In genomic region chr15:26087881-26088280, GRCh38 we compare ENCODE assay signal across 21 cellular contexts.
DNase-seq lines count a peak whose midpoint lies in the region; ATAC-seq, FAIRE-seq and TF ChIP-seq lines count a peak whose summit lies in the region.
"Had no signal": no experiment of that assay in that cellular context is flagged by ENCODE, and none has a peak within 500 bp of the region (broad histone marks: within the 10 kb centered on the region; RNA-seq: fewer than 3 reads in every experiment).

No MANE protein-coding gene starts in this region.

- H3K4me3 Mint-ChIP-seq in MCF 10A (ENCODE audit: unreplicated experiment): no peak overlapping the region
- H3K4me3 Mint-ChIP-seq in astrocyte (ENCODE audit: unreplicated experiment): no peak overlapping the region
- H3K4me3 Mint-ChIP-seq in type B pancreatic cell: no peak overlapping the region
- H3K4me3 Mint-ChIP-seq: IgD-negative memory B cell had no signal

- POLR2A ChIA-PET in MCF 10A (lab: Yijun Ruan, JAX): interaction anchor here (1.0 kb wide), 1 partner anchor 11 kb away, joined by 5 read pairs; no protein-coding TSS in a partner anchor

- H3K4me1 ChIP-seq in breast epithelium (no peaks in the 10 kb centered on the region), astrocyte (ENCODE audit: insufficient read depth, low read length) (peaks cover 17% of the 10 kb centered on the region), foreskin keratinocyte (peaks cover 8% of the 10 kb centered on the region), gastrocnemius medialis (no peaks in the 10 kb centered on the region)

- no peak for DNase-seq in MCF 10A (ENCODE audit: unreplicated experiment)
- DNase-seq in breast epithelium (ENCODE audit: low spot score in 2 of 2): no peak
- peak; percentile 10 for DNase-seq in astrocyte (ENCODE audit: low read depth)
- no peak for DNase-seq in foreskin keratinocyte
- DNase-seq in type B pancreatic cell (ENCODE audit: extremely low spot score, unreplicated experiment): no peak
- no peak for DNase-seq in mucosa of gallbladder (ENCODE audit: low spot score)
- no peak for DNase-seq in gastrocnemius medialis
- DNase-seq: C1 segment of cervical spinal cord, COR-L47, DMS153, NCI-H146, NCI-H2081 treated with DMSO at 0.1 percent for 48 hours, NCI-H2227 treated with DMSO at 0.1 percent for 48 hours, NCI-H524 treated with DMSO at 0.1 percent for 48 hours, PC-9 had no signal

- peaks cover 2% of the 10 kb centered on the region for H3K36me3 Mint-ChIP-seq in MCF 10A (ENCODE audit: insufficient read depth, unreplicated experiment)
- H3K36me3 Mint-ChIP-seq in astrocyte (ENCODE audit: low read depth, unreplicated experiment): no peaks in the 10 kb centered on the region
- no peaks in the 10 kb centered on the region for H3K36me3 Mint-ChIP-seq in type B pancreatic cell

- H2AFZ ChIP-seq in astrocyte (ENCODE audit: low read depth, low read length): no peak overlapping the region
- H2AFZ ChIP-seq: PC-9 had no signal

- CTCF ChIA-PET in MCF 10A (lab: Yijun Ruan, JAX): interaction anchor here (0.6 to 0.7 kb wide), 2 partner anchors 10 to 13 kb away, joined by 3 to 5 read pairs; no protein-coding TSS in a partner anchor

- TF ChIP-seq POLR2A in breast epithelium (IDR thresholded peaks at IDR 0.05) (no peak), gastrocnemius medialis (IDR thresholded peaks at IDR 0.05) (no peak)

- in situ Hi-C loops in gastrocnemius medialis (cut with MboI; ENCODE audit: low sequenced_read_pairs in 4 of 4): no loop called here

- H3K36me3 ChIP-seq in breast epithelium (no peaks in the 10 kb centered on the region), astrocyte (ENCODE audit: insufficient read depth, low read length) (no peaks in the 10 kb centered on the region), gastrocnemius medialis (no peaks in the 10 kb centered on the region)
- H3K36me3 ChIP-seq: HAP-1 had no signal

- no TSS peak for BruUV-seq in MCF 10A (replicated peaks; lab: Mats Ljungman, UMichigan)

- H3K27ac Mint-ChIP-seq in MCF 10A (ENCODE audit: low read depth, unreplicated experiment) (peak overlapping the region; percentile 25), astrocyte (ENCODE audit: unreplicated experiment) (peak overlapping the region; percentile 75), type B pancreatic cell (peak overlapping the region; percentile 37)
- H3K27ac Mint-ChIP-seq: IgD-negative memory B cell had no signal

- FAIRE-seq in astrocyte (lab: Jason Lieb, UNC): no peak
- FAIRE-seq: GM12891, GM19239 had no signal

- no peaks in the 10 kb centered on the region for H3K9me3 ChIP-seq in breast epithelium
- H3K9me3 ChIP-seq in astrocyte (ENCODE audit: insufficient read depth, low read depth, low read length): no peaks in the 10 kb centered on the region
- H3K9me3 ChIP-seq in gastrocnemius medialis: no peaks in the 10 kb centered on the region
- H3K9me3 ChIP-seq: HAP-1 had no signal

- peaks cover 9% of the 10 kb centered on the region for H3K4me1 Mint-ChIP-seq in MCF 10A (ENCODE audit: insufficient read depth, unreplicated experiment)
- H3K4me1 Mint-ChIP-seq in astrocyte (ENCODE audit: low read depth, unreplicated experiment): peaks cover 18% of the 10 kb centered on the region
- peaks cover 17% of the 10 kb centered on the region for H3K4me1 Mint-ChIP-seq in type B pancreatic cell (ENCODE audit: unreplicated experiment)

- TF ChIP-seq CTCF in MCF 10A (IDR thresholded peaks at IDR 0.05; ENCODE audit: unreplicated experiment) (no peak), breast epithelium (IDR thresholded peaks at IDR 0.05) (no peak), astrocyte (IDR thresholded peaks at IDR 0.05; ENCODE audit: insufficient read depth, low read depth, low read length) (no peak), foreskin keratinocyte (conservative IDR thresholded peaks at IDR 0.05) (no peak), type B pancreatic cell (conservative IDR thresholded peaks at IDR 0.05) (no peak), gastrocnemius medialis (IDR thresholded peaks at IDR 0.05 in 4 of 5, conservative IDR thresholded peaks at IDR 0.05 in 1 of 5) (no peak)

- no peaks in the 10 kb centered on the region for H4K20me1 ChIP-seq in astrocyte (ENCODE audit: insufficient read depth, low read length)

- H3K9me3 Mint-ChIP-seq in MCF 10A (ENCODE audit: unreplicated experiment) (no peaks in the 10 kb centered on the region), astrocyte (ENCODE audit: unreplicated experiment) (no peaks in the 10 kb centered on the region), type B pancreatic cell (no peaks in the 10 kb centered on the region)
- H3K9me3 Mint-ChIP-seq: IgD-negative memory B cell had no signal

- intact Hi-C loops in MCF 10A (cut with micrococcal nuclease) (no loop called here), breast epithelium (cut with DNase I; ENCODE audit: low total_unique reads) (no loop called here), gastrocnemius medialis (cut with DNase I; ENCODE audit: low total_unique reads) (no loop called here)

- ATAC-seq in foreskin keratinocyte (peak; percentile 39), GM18498 (IDR thresholded peaks at IDR 0.05; ENCODE audit: unreplicated experiment) (no peak), gastrocnemius medialis (no peak)

- H3K27me3 ChIP-seq in breast epithelium: no peaks in the 10 kb centered on the region
- H3K27me3 ChIP-seq in astrocyte (ENCODE audit: insufficient read depth, low read length): no peaks in the 10 kb centered on the region
- no peaks in the 10 kb centered on the region for H3K27me3 ChIP-seq in foreskin keratinocyte
- H3K27me3 ChIP-seq in gastrocnemius medialis: no peaks in the 10 kb centered on the region

- no peaks in the 10 kb centered on the region for H3K79me2 ChIP-seq in astrocyte (ENCODE audit: insufficient read depth, low read length)

- no peaks in the 10 kb centered on the region for H3K27me3 Mint-ChIP-seq in MCF 10A (ENCODE audit: insufficient read depth, unreplicated experiment)
- no peaks in the 10 kb centered on the region for H3K27me3 Mint-ChIP-seq in astrocyte (ENCODE audit: low read depth, unreplicated experiment)
- no peaks in the 10 kb centered on the region for H3K27me3 Mint-ChIP-seq in type B pancreatic cell

- peak overlapping the region; percentile 64 for H3K4me2 ChIP-seq in astrocyte (ENCODE audit: low read length)
- H3K4me2 ChIP-seq: PC-9 had no signal

- peak overlapping the region; percentile 44 for H3K9ac ChIP-seq in astrocyte (ENCODE audit: low read length)

- no peak overlapping the region for H3K4me3 ChIP-seq in breast epithelium
- no peak overlapping the region for H3K4me3 ChIP-seq in astrocyte (ENCODE audit: insufficient read depth, low read depth, low read length)
- H3K4me3 ChIP-seq in gastrocnemius medialis: no peak overlapping the region
- H3K4me3 ChIP-seq: HAP-1, PC-9 had no signal

- H3K27ac ChIP-seq in breast epithelium (no peak overlapping the region), astrocyte (ENCODE audit: low read depth, low read length) (peak overlapping the region; percentile 7), foreskin keratinocyte (no peak overlapping the region), gastrocnemius medialis (no peak overlapping the region)
- H3K27ac ChIP-seq: 22Rv1, PC-9 had no signal

Comparison
In these comparisons a context has a peak if more than half of its experiments do, and no peak if none do; other contexts are left out.
1. H3K27ac Mint-ChIP-seq: peak in every context shown above with its lines; median percentile 75 in astrocyte; 37 in type B pancreatic cell; 25 in MCF 10A.